2 cellular contexts compared by ENCODE assay signal in the genomic region with DNA sequence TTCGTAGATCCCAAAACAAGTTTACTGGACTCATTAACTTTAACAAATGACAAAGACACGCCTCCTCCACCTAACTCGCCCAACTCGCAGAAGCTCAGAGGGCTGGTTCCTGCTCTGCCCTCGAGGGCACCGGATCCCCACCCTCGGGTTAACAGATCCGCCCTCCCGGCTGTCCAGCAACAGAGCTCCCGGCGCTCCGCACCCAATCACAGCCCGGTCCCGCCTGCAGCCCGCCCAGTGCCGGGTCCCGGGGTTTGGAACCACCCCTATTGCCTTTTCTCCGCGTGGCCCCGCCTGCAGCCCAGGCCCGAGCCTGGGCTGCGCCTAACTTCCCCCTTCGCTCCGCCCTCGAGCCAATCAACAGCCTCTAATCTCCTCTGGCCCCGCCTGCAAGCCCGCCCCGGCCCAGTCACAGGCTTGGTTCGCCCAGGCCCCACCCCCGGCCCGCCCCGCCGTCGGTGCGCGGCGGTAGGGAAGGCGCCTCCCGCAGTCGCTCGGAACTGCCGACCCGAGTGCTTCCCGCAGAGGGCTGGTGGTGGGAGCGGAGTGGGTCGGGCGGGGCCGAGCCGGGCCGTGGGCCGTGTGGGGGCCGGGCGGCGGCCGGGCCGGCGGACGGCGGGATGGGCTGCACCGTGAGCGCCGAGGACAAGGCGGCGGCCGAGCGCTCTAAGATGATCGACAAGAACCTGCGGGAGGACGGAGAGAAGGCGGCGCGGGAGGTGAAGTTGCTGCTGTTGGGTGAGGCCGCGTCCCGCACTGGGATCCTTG.
TF ChIP-seq lines count a peak whose summit lies in the region.

A gene (plus strand): TSS at position 489 of the 768 bp plus-strand sequence. CDS start 132 bp downstream, at position 621.

TF ChIP-seq in IMR-90, 13 proteins besides CTCF, POLR2A, EP300 and RAD21:
- TF ChIP-seq MAFK (IDR thresholded peaks at IDR 0.05; ENCODE audit: low read depth, low read length), result no peak
- TF ChIP-seq CEBPB (IDR thresholded peaks at IDR 0.05; ENCODE audit: low read depth, low read length), result no peak
- TF ChIP-seq NFE2L2 (IDR thresholded peaks at IDR 0.05; ENCODE audit: low read depth, low read length), result no peak
- no peak for TF ChIP-seq SMC3 (IDR thresholded peaks at IDR 0.05; ENCODE audit: low read depth, low read length)
- TF ChIP-seq FOS (IDR thresholded peaks at IDR 0.05; ENCODE audit: low read depth, low read length), result no peak
- TF ChIP-seq RCOR1 (IDR thresholded peaks at IDR 0.05; ENCODE audit: insufficient replicate concordance, low read length), result no peak
- TF ChIP-seq, protein P1, sequence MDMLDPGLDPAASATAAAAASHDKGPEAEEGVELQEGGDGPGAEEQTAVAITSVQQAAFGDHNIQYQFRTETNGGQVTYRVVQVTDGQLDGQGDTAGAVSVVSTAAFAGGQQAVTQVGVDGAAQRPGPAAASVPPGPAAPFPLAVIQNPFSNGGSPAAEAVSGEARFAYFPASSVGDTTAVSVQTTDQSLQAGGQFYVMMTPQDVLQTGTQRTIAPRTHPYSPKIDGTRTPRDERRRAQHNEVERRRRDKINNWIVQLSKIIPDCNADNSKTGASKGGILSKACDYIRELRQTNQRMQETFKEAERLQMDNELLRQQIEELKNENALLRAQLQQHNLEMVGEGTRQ (IDR thresholded peaks at IDR 0.05; ENCODE audit: low read depth, low read length), result peak; percentile 51; the same call in 1 of the 2 replicates
- TF ChIP-seq CHD1 (IDR thresholded peaks at IDR 0.05; ENCODE audit: low read depth, low read length), result 0 out of 2 replicates have a peak, but pooled peaks have one; percentile 16
- peak; percentile 54; the same call in 1 of the 2 replicates for TF ChIP-seq MAZ (IDR thresholded peaks at IDR 0.05; ENCODE audit: borderline replicate concordance, low read depth, low read length)
- TF ChIP-seq, protein P2, sequence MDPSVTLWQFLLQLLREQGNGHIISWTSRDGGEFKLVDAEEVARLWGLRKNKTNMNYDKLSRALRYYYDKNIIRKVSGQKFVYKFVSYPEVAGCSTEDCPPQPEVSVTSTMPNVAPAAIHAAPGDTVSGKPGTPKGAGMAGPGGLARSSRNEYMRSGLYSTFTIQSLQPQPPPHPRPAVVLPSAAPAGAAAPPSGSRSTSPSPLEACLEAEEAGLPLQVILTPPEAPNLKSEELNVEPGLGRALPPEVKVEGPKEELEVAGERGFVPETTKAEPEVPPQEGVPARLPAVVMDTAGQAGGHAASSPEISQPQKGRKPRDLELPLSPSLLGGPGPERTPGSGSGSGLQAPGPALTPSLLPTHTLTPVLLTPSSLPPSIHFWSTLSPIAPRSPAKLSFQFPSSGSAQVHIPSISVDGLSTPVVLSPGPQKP (IDR thresholded peaks at IDR 0.05; ENCODE audit: borderline replicate concordance, low read depth, low read length), result no peak
- no peak for TF ChIP-seq BHLHE40 (IDR thresholded peaks at IDR 0.05; ENCODE audit: low read depth, low read length)
- TF ChIP-seq MXI1 (IDR thresholded peaks at IDR 0.05; ENCODE audit: borderline replicate concordance, low read depth, low read length), result peak; percentile 55; the same call in 1 of the 2 replicates
- TF ChIP-seq RFX5 (IDR thresholded peaks at IDR 0.05; ENCODE audit: low read depth, low read length), result peak; percentile 18; the same call in 1 of the 2 replicates

TF ChIP-seq in endothelial cell of umbilical vein, 7 proteins besides CTCF, POLR2A, EP300 and RAD21:
- TF ChIP-seq POLR2AphosphoS5 (IDR thresholded peaks at IDR 0.05; ENCODE audit: insufficient read depth, low read depth, low read length) (peak; percentile 98), GATA2 (IDR thresholded peaks at IDR 0.05; ENCODE audit: insufficient read depth, insufficient read length, low read depth, low read length) (no peak)
TF ChIP-seq in endothelial cell of umbilical vein: peak in this region for 1.
